9 cellular contexts compared by ENCODE assay signal in genomic region chr7:107744345-107744750, GRCh38. TPM values are rescaled to one million over a fixed set of nuclear protein-coding genes. Genes with fewer than 3 reads are reported as not detected.
DNase-seq lines count a peak whose midpoint lies in the region; ATAC-seq, FAIRE-seq and TF ChIP-seq lines count a peak whose summit lies in the region.
"Had no signal": no experiment of that assay in that cellular context is flagged by ENCODE, and none has a peak within 500 bp of the region (broad histone marks: within the 10 kb centered on the region; RNA-seq: fewer than 3 reads in every experiment).

No MANE protein-coding gene starts in this region.

- peak overlapping the region; percentile 96 for H3K27ac Mint-ChIP-seq in Calu3 (ENCODE audit: unreplicated experiment)

- no peak for TF ChIP-seq POLR2A in suprapubic skin (IDR thresholded peaks at IDR 0.05)

- TF ChIP-seq CTCF in Calu3 (IDR thresholded peaks at IDR 0.05; ENCODE audit: unreplicated experiment) (no peak), kidney (IDR thresholded peaks at IDR 0.05; ENCODE audit: borderline replicate concordance, extremely low read depth, insufficient read depth) (no peak), suprapubic skin (IDR thresholded peaks at IDR 0.05) (no peak), GM10248 (IDR thresholded peaks at IDR 0.05; ENCODE audit: control extremely low read depth, extremely low read depth, low read depth, missing control alignments) (no peak)

- TF ChIP-seq EP300 in suprapubic skin (IDR thresholded peaks at IDR 0.05): no peak

- H3K27me3 ChIP-seq in suprapubic skin: no peaks in the 10 kb centered on the region

- peak overlapping the region; percentile 96 for H3K4me3 Mint-ChIP-seq in Calu3 (ENCODE audit: low read depth, unreplicated experiment)

- peak overlapping the region; percentile 85 to 86 for H3K4me3 ChIP-seq in kidney (ENCODE audit: low read length in 2 of 2)
- H3K4me3 ChIP-seq in suprapubic skin: peak overlapping the region; percentile 86

- ATAC-seq in GM21423 (IDR thresholded peaks at IDR 0.05; ENCODE audit: unreplicated experiment): peak; percentile 29

- H3K36me3 ChIP-seq in kidney (ENCODE audit: control insufficient read depth in 1 of 2, insufficient read depth in 2 of 2, low read length in 2 of 2) (no peaks in the 10 kb centered on the region), suprapubic skin (no peaks in the 10 kb centered on the region)

- peaks cover 25% of the 10 kb centered on the region for H3K36me3 Mint-ChIP-seq in Calu3 (ENCODE audit: insufficient read depth, unreplicated experiment)

- WGBS in suprapubic skin: 0% methylated on average over 20 of the region's 22 CpGs

- H3K27me3 Mint-ChIP-seq in Calu3 (ENCODE audit: unreplicated experiment): no peaks in the 10 kb centered on the region

- H3K9me3 Mint-ChIP-seq in Calu3 (ENCODE audit: low read depth, unreplicated experiment): no peaks in the 10 kb centered on the region

- peaks cover 9 to 17% of the 10 kb centered on the region in 2 donors for H3K4me1 ChIP-seq in kidney (ENCODE audit: control insufficient read depth in 1 of 2, insufficient read depth in 1 of 2, low read depth in 1 of 2, low read length in 2 of 2)
- H3K4me1 ChIP-seq in suprapubic skin: peaks cover 44% of the 10 kb centered on the region

- DNase-seq in Calu3 (no peak), HPDE6-E6E7 (ENCODE audit: extremely low spot score) (peak; percentile 14), kidney (no peak), suprapubic skin (ENCODE audit: low spot score in 2 of 2) (no peak), A172 (ENCODE audit: low spot score) (no peak), GM10248 (ENCODE audit: extremely low spot score) (no peak)

- H3K27ac ChIP-seq in angular gyrus (ENCODE audit: low read depth, low read length) (peak overlapping the region; percentile 100), kidney (ENCODE audit: low read depth in 2 of 2, low read length in 2 of 2) (peak overlapping the region; percentile 98 to 99), suprapubic skin (peak overlapping the region; percentile 98)

- H3K9me3 ChIP-seq in kidney (ENCODE audit: control insufficient read depth in 1 of 2, low read length in 2 of 2): no peaks in the 10 kb centered on the region
- no peaks in the 10 kb centered on the region for H3K9me3 ChIP-seq in suprapubic skin

- POLR2A ChIA-PET in GM10248 (lab: Yijun Ruan, JAX): no interaction called here

- FAIRE-seq in kidney (lab: Jason Lieb, UNC): no peak

- CTCF ChIA-PET in Calu3 (lab: Charles Lee): no interaction called here
- CTCF ChIA-PET in GM10248 (lab: Yijun Ruan, JAX): interaction anchor here (1.6 kb wide), 1 partner anchor 401 kb away, joined by 5 read pairs; no protein-coding TSS in a partner anchor

- intact Hi-C loops in Calu3 (cut with micrococcal nuclease; ENCODE audit: unreplicated experiment): no loop called here
- intact Hi-C loops in kidney (cut with DNase I): loop anchor here (10.0 kb wide), 1 partner anchor 130 kb away; no protein-coding TSS in a partner anchor

- no TSS peak for BruUV-seq in Calu3 (replicated peaks; lab: Mats Ljungman, UMichigan)

- peaks cover 22% of the 10 kb centered on the region for H3K4me1 Mint-ChIP-seq in Calu3 (ENCODE audit: low read depth, unreplicated experiment)

- peak overlapping the region; percentile 61 to 94 for H3K9ac ChIP-seq in kidney (ENCODE audit: low read length in 2 of 2)

RNA-seq across cellular contexts. Expression of gene CBLL1, which starts 0.4 kb away (rescaled TPM):
- total RNA-seq in Calu3 (2022) (23.9 and 25.3 TPM in 2 replicates), kidney (22.4 TPM), suprapubic skin (10 to 100 TPM; 47.4 to 63.0 (median 49.9) TPM)
- 5.6 TPM for polyA plus RNA-seq in kidney (ENCODE audit: insufficient read depth, low read depth, low replicate concordance)
- total RNA-seq in A172 (2014; rRNA removed; shearing (Covaris generic)): 33.5 and 47.6 TPM in 2 replicates

RNA-seq across cellular contexts. Expression of gene SLC26A3, which starts 58.7 kb away (rescaled TPM):
- total RNA-seq in Calu3 (2022) (not detected in 2 replicates), kidney (0.25 TPM), suprapubic skin (1 to 10 TPM in 2 of 4 donors, not detected in 2; 1.5 to 2.3 TPM)
- polyA plus RNA-seq in kidney (ENCODE audit: insufficient read depth, low read depth, low replicate concordance): 0.32 TPM
- total RNA-seq in A172 (2014; rRNA removed; shearing (Covaris generic)): not detected in 2 replicates
- total RNA-seq: T-helper 2 cell treated with Interferon-gamma antibody and Interleukin-4, amounts not matched to agents 100 ng/mL and 5 ng/mL, for 36 hours had no signal
